In the genomic region with DNA sequence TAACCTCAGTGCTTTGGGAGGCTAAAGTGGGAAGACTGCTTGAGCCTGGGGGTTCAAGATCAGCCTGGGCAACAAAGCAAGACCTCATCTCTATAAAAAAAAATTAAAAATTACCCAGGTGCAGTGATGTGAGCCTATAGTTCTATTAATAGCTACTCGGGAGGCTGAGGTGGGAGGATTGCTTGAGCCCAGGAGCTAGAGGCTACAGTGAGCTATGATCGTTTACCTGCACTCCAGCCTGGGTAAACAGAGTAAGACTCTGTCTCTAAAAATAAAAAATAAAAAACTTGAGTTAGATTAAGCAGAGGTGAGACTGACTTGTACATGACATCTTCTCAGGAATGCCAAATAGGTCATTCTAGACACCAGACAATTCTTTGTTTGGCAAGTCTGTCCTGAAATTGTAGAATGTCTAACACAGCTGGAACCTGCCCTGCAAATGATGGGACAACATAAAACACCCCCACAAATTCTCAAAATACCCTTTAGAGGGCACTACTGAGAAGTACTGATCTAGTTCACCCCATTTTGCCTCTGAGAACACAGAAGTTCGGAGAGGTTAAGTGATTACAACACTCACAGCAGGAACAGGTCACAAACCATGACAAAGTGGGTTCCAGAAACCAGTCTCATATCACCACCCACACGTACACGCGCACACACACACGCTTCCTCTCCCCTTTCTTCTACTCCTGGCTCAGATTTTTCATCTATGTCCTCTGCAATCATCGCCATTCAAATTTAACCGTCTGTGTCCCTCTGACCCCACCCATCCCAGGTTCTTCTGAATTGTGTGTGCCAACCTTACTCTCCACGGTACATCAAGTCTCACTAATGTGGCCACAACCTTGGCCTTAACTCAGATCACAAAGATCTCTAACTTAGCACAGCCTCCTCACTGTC, we compare ENCODE assay signal across 1 cellular context.
TF ChIP-seq lines count a peak whose summit lies in the region.

No MANE protein-coding gene starts in this region.

TF ChIP-seq in K562, 482 proteins besides CTCF, POLR2A, EP300 and RAD21 (continued from another document and continues in another):
- TF ChIP-seq, protein P1, sequence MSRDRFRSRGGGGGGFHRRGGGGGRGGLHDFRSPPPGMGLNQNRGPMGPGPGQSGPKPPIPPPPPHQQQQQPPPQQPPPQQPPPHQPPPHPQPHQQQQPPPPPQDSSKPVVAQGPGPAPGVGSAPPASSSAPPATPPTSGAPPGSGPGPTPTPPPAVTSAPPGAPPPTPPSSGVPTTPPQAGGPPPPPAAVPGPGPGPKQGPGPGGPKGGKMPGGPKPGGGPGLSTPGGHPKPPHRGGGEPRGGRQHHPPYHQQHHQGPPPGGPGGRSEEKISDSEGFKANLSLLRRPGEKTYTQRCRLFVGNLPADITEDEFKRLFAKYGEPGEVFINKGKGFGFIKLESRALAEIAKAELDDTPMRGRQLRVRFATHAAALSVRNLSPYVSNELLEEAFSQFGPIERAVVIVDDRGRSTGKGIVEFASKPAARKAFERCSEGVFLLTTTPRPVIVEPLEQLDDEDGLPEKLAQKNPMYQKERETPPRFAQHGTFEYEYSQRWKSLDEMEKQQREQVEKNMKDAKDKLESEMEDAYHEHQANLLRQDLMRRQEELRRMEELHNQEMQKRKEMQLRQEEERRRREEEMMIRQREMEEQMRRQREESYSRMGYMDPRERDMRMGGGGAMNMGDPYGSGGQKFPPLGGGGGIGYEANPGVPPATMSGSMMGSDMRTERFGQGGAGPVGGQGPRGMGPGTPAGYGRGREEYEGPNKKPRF (IDR thresholded peaks at IDR 0.05; ENCODE audit: low read depth, low read length) = no peak
- TF ChIP-seq TCF15 (CRISPR knock-in tag; IDR thresholded peaks at IDR 0.05) = no peak
- no peak for TF ChIP-seq RERE (CRISPR knock-in tag; IDR thresholded peaks at IDR 0.05; ENCODE audit: borderline replicate concordance)
- TF ChIP-seq STAG1 (CRISPR knock-in tag; IDR thresholded peaks at IDR 0.05; ENCODE audit: borderline replicate concordance) = no peak
- no peak for TF ChIP-seq CHCHD3 (CRISPR knock-in tag; IDR thresholded peaks at IDR 0.05)
- TF ChIP-seq, protein P2, sequence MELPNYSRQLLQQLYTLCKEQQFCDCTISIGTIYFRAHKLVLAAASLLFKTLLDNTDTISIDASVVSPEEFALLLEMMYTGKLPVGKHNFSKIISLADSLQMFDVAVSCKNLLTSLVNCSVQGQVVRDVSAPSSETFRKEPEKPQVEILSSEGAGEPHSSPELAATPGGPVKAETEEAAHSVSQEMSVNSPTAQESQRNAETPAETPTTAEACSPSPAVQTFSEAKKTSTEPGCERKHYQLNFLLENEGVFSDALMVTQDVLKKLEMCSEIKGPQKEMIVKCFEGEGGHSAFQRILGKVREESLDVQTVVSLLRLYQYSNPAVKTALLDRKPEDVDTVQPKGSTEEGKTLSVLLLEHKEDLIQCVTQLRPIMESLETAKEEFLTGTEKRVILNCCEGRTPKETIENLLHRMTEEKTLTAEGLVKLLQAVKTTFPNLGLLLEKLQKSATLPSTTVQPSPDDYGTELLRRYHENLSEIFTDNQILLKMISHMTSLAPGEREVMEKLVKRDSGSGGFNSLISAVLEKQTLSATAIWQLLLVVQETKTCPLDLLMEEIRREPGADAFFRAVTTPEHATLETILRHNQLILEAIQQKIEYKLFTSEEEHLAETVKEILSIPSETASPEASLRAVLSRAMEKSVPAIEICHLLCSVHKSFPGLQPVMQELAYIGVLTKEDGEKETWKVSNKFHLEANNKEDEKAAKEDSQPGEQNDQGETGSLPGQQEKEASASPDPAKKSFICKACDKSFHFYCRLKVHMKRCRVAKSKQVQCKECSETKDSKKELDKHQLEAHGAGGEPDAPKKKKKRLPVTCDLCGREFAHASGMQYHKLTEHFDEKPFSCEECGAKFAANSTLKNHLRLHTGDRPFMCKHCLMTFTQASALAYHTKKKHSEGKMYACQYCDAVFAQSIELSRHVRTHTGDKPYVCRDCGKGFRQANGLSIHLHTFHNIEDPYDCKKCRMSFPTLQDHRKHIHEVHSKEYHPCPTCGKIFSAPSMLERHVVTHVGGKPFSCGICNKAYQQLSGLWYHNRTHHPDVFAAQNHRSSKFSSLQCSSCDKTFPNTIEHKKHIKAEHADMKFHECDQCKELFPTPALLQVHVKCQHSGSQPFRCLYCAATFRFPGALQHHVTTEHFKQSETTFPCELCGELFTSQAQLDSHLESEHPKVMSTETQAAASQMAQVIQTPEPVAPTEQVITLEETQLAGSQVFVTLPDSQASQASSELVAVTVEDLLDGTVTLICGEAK (IDR thresholded peaks at IDR 0.05) = no peak; the same call in 1 of the 2 replicates
- TF ChIP-seq, protein P2 (CRISPR knock-in tag; IDR thresholded peaks at IDR 0.05) = no peak
- no peak for TF ChIP-seq ZNF239 (CRISPR knock-in tag; IDR thresholded peaks at IDR 0.05)
- no peak for TF ChIP-seq TFAM (CRISPR knock-in tag; conservative IDR thresholded peaks at IDR 0.05)
- no peak for TF ChIP-seq CBX1 (IDR thresholded peaks at IDR 0.05; ENCODE audit: low read depth)
- no peak for TF ChIP-seq ZNF316 (IDR thresholded peaks at IDR 0.05)
- TF ChIP-seq ATF2 (CRISPR knock-in tag; IDR thresholded peaks at IDR 0.05) = no peak
- TF ChIP-seq ZNF766 (CRISPR knock-in tag; conservative IDR thresholded peaks at IDR 0.05) = no peak
- no peak for TF ChIP-seq ZNF507 (tag; conservative IDR thresholded peaks at IDR 0.05)
- TF ChIP-seq, protein P3, sequence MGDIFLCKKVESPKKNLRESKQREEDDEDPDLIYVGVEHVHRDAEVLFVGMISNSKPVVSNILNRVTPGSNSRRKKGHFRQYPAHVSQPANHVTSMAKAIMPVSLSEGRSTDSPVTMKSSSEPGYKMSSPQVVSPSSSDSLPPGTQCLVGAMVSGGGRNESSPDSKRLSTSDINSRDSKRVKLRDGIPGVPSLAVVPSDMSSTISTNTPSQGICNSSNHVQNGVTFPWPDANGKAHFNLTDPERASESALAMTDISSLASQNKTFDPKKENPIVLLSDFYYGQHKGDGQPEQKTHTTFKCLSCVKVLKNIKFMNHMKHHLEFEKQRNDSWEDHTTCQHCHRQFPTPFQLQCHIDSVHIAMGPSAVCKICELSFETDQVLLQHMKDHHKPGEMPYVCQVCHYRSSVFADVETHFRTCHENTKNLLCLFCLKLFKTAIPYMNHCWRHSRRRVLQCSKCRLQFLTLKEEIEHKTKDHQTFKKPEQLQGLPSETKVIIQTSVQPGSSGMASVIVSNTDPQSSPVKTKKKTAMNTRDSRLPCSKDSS (IDR thresholded peaks at IDR 0.05; ENCODE audit: low read depth, partially characterized antibody) = no peak
- no peak for TF ChIP-seq POLR3A (IDR thresholded peaks at IDR 0.05; ENCODE audit: borderline replicate concordance, extremely low read depth, insufficient read depth, insufficient read length)
- no peak for TF ChIP-seq SLC30A9 (CRISPR knock-in tag; IDR thresholded peaks at IDR 0.05)
- TF ChIP-seq NCOA4 (IDR thresholded peaks at IDR 0.05; ENCODE audit: partially characterized antibody) = no peak
- TF ChIP-seq ARID1B (IDR thresholded peaks at IDR 0.05) = peak; percentile 64
- TF ChIP-seq DMBX1 (CRISPR knock-in tag; IDR thresholded peaks at IDR 0.05; ENCODE audit: borderline replicate concordance) = peak; percentile 25; the same call in 1 of the 2 replicates
- TF ChIP-seq, protein P4, sequence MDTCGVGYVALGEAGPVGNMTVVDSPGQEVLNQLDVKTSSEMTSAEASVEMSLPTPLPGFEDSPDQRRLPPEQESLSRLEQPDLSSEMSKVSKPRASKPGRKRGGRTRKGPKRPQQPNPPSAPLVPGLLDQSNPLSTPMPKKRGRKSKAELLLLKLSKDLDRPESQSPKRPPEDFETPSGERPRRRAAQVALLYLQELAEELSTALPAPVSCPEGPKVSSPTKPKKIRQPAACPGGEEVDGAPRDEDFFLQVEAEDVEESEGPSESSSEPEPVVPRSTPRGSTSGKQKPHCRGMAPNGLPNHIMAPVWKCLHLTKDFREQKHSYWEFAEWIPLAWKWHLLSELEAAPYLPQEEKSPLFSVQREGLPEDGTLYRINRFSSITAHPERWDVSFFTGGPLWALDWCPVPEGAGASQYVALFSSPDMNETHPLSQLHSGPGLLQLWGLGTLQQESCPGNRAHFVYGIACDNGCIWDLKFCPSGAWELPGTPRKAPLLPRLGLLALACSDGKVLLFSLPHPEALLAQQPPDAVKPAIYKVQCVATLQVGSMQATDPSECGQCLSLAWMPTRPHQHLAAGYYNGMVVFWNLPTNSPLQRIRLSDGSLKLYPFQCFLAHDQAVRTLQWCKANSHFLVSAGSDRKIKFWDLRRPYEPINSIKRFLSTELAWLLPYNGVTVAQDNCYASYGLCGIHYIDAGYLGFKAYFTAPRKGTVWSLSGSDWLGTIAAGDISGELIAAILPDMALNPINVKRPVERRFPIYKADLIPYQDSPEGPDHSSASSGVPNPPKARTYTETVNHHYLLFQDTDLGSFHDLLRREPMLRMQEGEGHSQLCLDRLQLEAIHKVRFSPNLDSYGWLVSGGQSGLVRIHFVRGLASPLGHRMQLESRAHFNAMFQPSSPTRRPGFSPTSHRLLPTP (IDR thresholded peaks at IDR 0.05; ENCODE audit: borderline replicate concordance, extremely low read depth, insufficient read length) = no peak
- TF ChIP-seq ZSCAN29 (IDR thresholded peaks at IDR 0.05) = no peak
- no peak for TF ChIP-seq GTF2A2 (tag; IDR thresholded peaks at IDR 0.05)
- TF ChIP-seq USF2 (CRISPR knock-in tag; IDR thresholded peaks at IDR 0.05) = no peak
- TF ChIP-seq ELF1 (tag; IDR thresholded peaks at IDR 0.05) = peak; percentile 30; the same call in 1 of the 2 replicates
